In genomic region chr1:225887030-225887314, GRCh38 we compare ENCODE assay signal across 3 cellular contexts.
TF ChIP-seq lines count a peak whose summit lies in the region.

No MANE protein-coding gene starts in this region.

TF ChIP-seq in HEK293, 187 proteins besides CTCF, POLR2A, EP300 and RAD21:
- TF ChIP-seq ZNF544 (tag by site-specific recombination; IDR thresholded peaks at IDR 0.05) (no peak), HOXD13 (CRISPR knock-in tag; IDR thresholded peaks at IDR 0.05; ENCODE audit: borderline replicate concordance) (no peak), BCL11B (tag by site-specific recombination; IDR thresholded peaks at IDR 0.05; ENCODE audit: low read depth) (0 out of 2 replicates have a peak, but pooled peaks have one; percentile 31), ZNF777 (tag by site-specific recombination; IDR thresholded peaks at IDR 0.05; ENCODE audit: borderline replicate concordance) (no peak), ZNF280C (tag by site-specific recombination; IDR thresholded peaks at IDR 0.05) (no peak)

TF ChIP-seq in H1, 55 proteins besides CTCF, POLR2A, EP300 and RAD21:
- TF ChIP-seq SP1 (IDR thresholded peaks at IDR 0.05; ENCODE audit: low read depth, low read length) (no peak), CTBP2 (IDR thresholded peaks at IDR 0.05; ENCODE audit: borderline replicate concordance, insufficient read depth, insufficient read length, low read length) (no peak), HDAC6 (IDR thresholded peaks at IDR 0.05; ENCODE audit: low read depth, low read length) (no peak), BCL11A (IDR thresholded peaks at IDR 0.05; ENCODE audit: low read depth in 2 of 2, low read length in 2 of 2) (no peak), CREB1 (IDR thresholded peaks at IDR 0.05) (no peak), ATF2 (IDR thresholded peaks at IDR 0.05; ENCODE audit: low read length) (no peak), FOSL1 (IDR thresholded peaks at IDR 0.05; ENCODE audit: insufficient read depth, low read depth, low read length) (no peak), BRCA1 (IDR thresholded peaks at IDR 0.05; ENCODE audit: low read depth, low read length) (no peak), NRF1 (IDR thresholded peaks at IDR 0.05; ENCODE audit: low read depth, low read length) (no peak), POLR2AphosphoS5 (IDR thresholded peaks at IDR 0.05; ENCODE audit: low read depth, low read length) (no peak), SP4 (IDR thresholded peaks at IDR 0.05; ENCODE audit: low read length) (no peak), RNF2 (IDR thresholded peaks at IDR 0.05; ENCODE audit: borderline replicate concordance, low read depth, low read length, missing control alignments, poor library complexity, severe bottlenecking) (no peak), JUN (IDR thresholded peaks at IDR 0.05; ENCODE audit: low read depth, low read length) (no peak), ZNF274 (IDR thresholded peaks at IDR 0.05; ENCODE audit: borderline replicate concordance, extremely low read depth, low read length) (no peak), RXRA (IDR thresholded peaks at IDR 0.05; ENCODE audit: insufficient read depth, low read depth, low read length) (no peak), ASH2L (IDR thresholded peaks at IDR 0.05; ENCODE audit: low read length) (no peak), SUZ12 (IDR thresholded peaks at IDR 0.05; ENCODE audit: low read length) (no peak), HDAC2 (IDR thresholded peaks at IDR 0.05; ENCODE audit: borderline replicate concordance in 1 of 2, low read depth in 2 of 2, low read length in 2 of 2) (no peak), KDM5A (IDR thresholded peaks at IDR 0.05; ENCODE audit: low read length) (no peak)

TF ChIP-seq in GM12891, 5 proteins besides CTCF, POLR2A, EP300 and RAD21:
- TF ChIP-seq PAX5 (IDR thresholded peaks at IDR 0.05; ENCODE audit: insufficient read depth, low read length, severe bottlenecking) (no peak), SPI1 (IDR thresholded peaks at IDR 0.05; ENCODE audit: low read depth, low read length) (no peak), TAF1 (IDR thresholded peaks at IDR 0.05; ENCODE audit: low read depth, low read length) (no peak), POU2F2 (IDR thresholded peaks at IDR 0.05; ENCODE audit: low read depth, low read length) (no peak), POLR2AphosphoS5 (IDR thresholded peaks at IDR 0.05; ENCODE audit: low read depth, low read length) (no peak)
